23 cellular contexts compared by ENCODE assay signal in the genomic region with DNA sequence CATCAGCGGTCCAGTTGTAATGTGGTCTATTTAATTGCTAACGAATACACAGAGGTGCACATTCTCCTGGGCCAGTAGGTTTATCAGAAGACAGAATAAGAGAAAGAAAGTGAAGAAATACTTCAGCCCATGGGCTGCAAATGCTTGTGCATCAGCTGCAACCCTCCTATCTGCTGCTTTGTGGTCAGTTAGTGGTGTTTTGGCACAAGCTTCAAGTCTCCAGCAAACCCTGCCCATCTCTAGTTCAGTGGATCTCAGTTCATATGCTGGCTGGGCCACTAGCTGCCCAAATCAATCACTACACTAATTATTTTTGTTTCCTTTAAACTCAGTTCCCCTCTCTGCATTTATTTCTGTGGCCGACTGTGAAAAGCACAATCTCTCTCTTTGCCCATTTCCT.
A peak's percentile ranks its signal among the peaks of the same experiment; 100 is the strongest.
DNase-seq lines count a peak whose midpoint lies in the region; ATAC-seq and TF ChIP-seq lines count a peak whose summit lies in the region.
"Had no signal": no experiment of that assay in that cellular context is flagged by ENCODE, and none has a peak within 500 bp of the region (broad histone marks: within the 10 kb centered on the region; RNA-seq: fewer than 3 reads in every experiment).

No MANE protein-coding gene starts in this region.

- no peak for TF ChIP-seq CTCF in AG10803 (conservative IDR thresholded peaks at IDR 0.05; ENCODE audit: low read length)
- TF ChIP-seq CTCF in choroid plexus epithelial cell (conservative IDR thresholded peaks at IDR 0.05; ENCODE audit: low read depth, low read length), result no peak
- no peak for TF ChIP-seq CTCF in upper lobe of right lung (IDR thresholded peaks at IDR 0.05)

- peaks cover 21% of the 10 kb centered on the region for H3K4me1 ChIP-seq in adipocyte (ENCODE audit: control insufficient read depth, insufficient read depth, low read length)
- no peaks in the 10 kb centered on the region for H3K4me1 ChIP-seq in upper lobe of right lung

- intact Hi-C loops in upper lobe of right lung (cut with DNase I), result no loop called here

- H3K9ac ChIP-seq in adipocyte (ENCODE audit: low read length), result no peak overlapping the region
- H3K9ac ChIP-seq: SK-N-SH had no signal

- H3K27me3 ChIP-seq in adipocyte (replicated peaks; ENCODE audit: control insufficient read depth, insufficient read depth, low read length), result no peaks in the 10 kb centered on the region
- H3K27me3 ChIP-seq in upper lobe of right lung, result no peaks in the 10 kb centered on the region

- no peak overlapping the region for H3K4me3 ChIP-seq in AG10803 (ENCODE audit: low read length)
- no peak overlapping the region for H3K4me3 ChIP-seq in adipocyte (ENCODE audit: low read length)
- H3K4me3 ChIP-seq in choroid plexus epithelial cell (ENCODE audit: low read depth, low read length), result no peak overlapping the region
- no peak overlapping the region for H3K4me3 ChIP-seq in upper lobe of right lung
- H3K4me3 ChIP-seq: GM12878, GM23338 had no signal

- H3K27me3 Mint-ChIP-seq in stimulated activated memory B cell treated with anti-CD40 and anti-IgM and Interleukin-4, amounts not matched to agents 10 μg/mL and 1 μg/mL and 100 μg/mL, for 72 hours, result peaks cover 6% of the 10 kb centered on the region
- H3K27me3 Mint-ChIP-seq: B cell had no signal

- peak; percentile 42 for DNase-seq in AG10803 (ENCODE audit: low read depth)
- DNase-seq in adipocyte (ENCODE audit: low read depth), result peak; percentile 3
- DNase-seq in choroid plexus epithelial cell (ENCODE audit: low read depth), result peak; percentile 48
- DNase-seq in myocyte (ENCODE audit: low read depth), result peak; percentile 83
- DNase-seq in upper lobe of right lung, result no peak
- no peak for DNase-seq in KG1 (lab: John Stamatoyannopoulos, UW)
- DNase-seq: DMS 273 treated with DMSO at 0.1 percent for 48 hours, GF-D8, HCEC 1CT, NCI-H1105, NCI-H1694 treated with DMSO at 0.1 percent for 48 hours, NCI-H2227 treated with DMSO at 0.1 percent for 48 hours, NCI-H524, NCI-H82, RPMI8226, SHP77 treated with DMSO at 0.1 percent for 48 hours, SK-N-SH had no signal

- H3K9me3 ChIP-seq in adipocyte (ENCODE audit: control insufficient read depth, low read length) (peaks cover 10% of the 10 kb centered on the region), upper lobe of right lung (no peaks in the 10 kb centered on the region)
- H3K9me3 ChIP-seq: SK-N-SH had no signal

- H3K27ac ChIP-seq in upper lobe of right lung, result no peak overlapping the region
- H3K27ac ChIP-seq: 22Rv1 had no signal

- ATAC-seq in upper lobe of right lung (no peak), HG03571 (IDR thresholded peaks at IDR 0.05; ENCODE audit: unreplicated experiment) (no peak)
- ATAC-seq in stimulated activated memory B cell treated with anti-CD40 and anti-IgM and Interleukin-4, amounts not matched to agents 10 μg/mL and 1 μg/mL and 100 μg/mL, for 72 hours, result no peak
- ATAC-seq: GM12878, GM23338 had no signal

- no peak overlapping the region for H3K27ac Mint-ChIP-seq in stimulated activated memory B cell treated with anti-CD40 and anti-IgM and Interleukin-4, amounts not matched to agents 10 μg/mL and 1 μg/mL and 100 μg/mL, for 72 hours
- H3K27ac Mint-ChIP-seq: B cell, GM23338 had no signal

- H3K36me3 Mint-ChIP-seq in stimulated activated memory B cell treated with anti-CD40 and anti-IgM and Interleukin-4, amounts not matched to agents 10 μg/mL and 1 μg/mL and 100 μg/mL, for 72 hours, result no peaks in the 10 kb centered on the region

- H3K9me3 Mint-ChIP-seq in stimulated activated memory B cell treated with anti-CD40 and anti-IgM and Interleukin-4, amounts not matched to agents 10 μg/mL and 1 μg/mL and 100 μg/mL, for 72 hours, result peaks cover 6% of the 10 kb centered on the region
- H3K9me3 Mint-ChIP-seq: GM23338 had no signal

- no peak overlapping the region for H3K4me3 Mint-ChIP-seq in stimulated activated memory B cell treated with anti-CD40 and anti-IgM and Interleukin-4, amounts not matched to agents 10 μg/mL and 1 μg/mL and 100 μg/mL, for 72 hours
- H3K4me3 Mint-ChIP-seq: B cell, GM23338 had no signal

- H3K4me1 Mint-ChIP-seq in stimulated activated memory B cell treated with anti-CD40 and anti-IgM and Interleukin-4, amounts not matched to agents 10 μg/mL and 1 μg/mL and 100 μg/mL, for 72 hours, result no peaks in the 10 kb centered on the region
- H3K4me1 Mint-ChIP-seq: B cell, GM23338 had no signal

- H3K36me3 ChIP-seq in adipocyte (ENCODE audit: control insufficient read depth, insufficient read depth, low read length, severe bottlenecking), result no peaks in the 10 kb centered on the region
- H3K36me3 ChIP-seq in upper lobe of right lung, result no peaks in the 10 kb centered on the region

Comparison
In these comparisons a context has a peak if more than half of its experiments do, and no peak if none do; other contexts are left out.
1. DNase-seq: peak in AG10803 (single experiment), adipocyte (single experiment), choroid plexus epithelial cell (single experiment) and myocyte (single experiment); none in upper lobe of right lung (single experiment) and KG1 (single experiment).